Comparison of ENCODE assay signal across 15 cellular contexts in genomic region chr5:97065475-97065874, GRCh38.
DNase-seq lines count a peak whose midpoint lies in the region; ATAC-seq and TF ChIP-seq lines count a peak whose summit lies in the region.
"Had no signal": no experiment of that assay in that cellular context is flagged by ENCODE, and none has a peak within 500 bp of the region (broad histone marks: within the 10 kb centered on the region; RNA-seq: fewer than 3 reads in every experiment).

No MANE protein-coding gene starts in this region.

- H2AFZ ChIP-seq in H9 (ENCODE audit: low read length) (no peak overlapping the region), PC-9 (no peak overlapping the region)

- H4K5ac ChIP-seq in H9 (ENCODE audit: insufficient read length, low read depth, low read length) = no peak overlapping the region

- H2BK20ac ChIP-seq in H9 (ENCODE audit: low read depth, low read length, poor library complexity, severe bottlenecking) = no peak overlapping the region

- TF ChIP-seq POLR2A in ovary (IDR thresholded peaks at IDR 0.05) = no peak

- H3K27ac ChIP-seq in H9 (ENCODE audit: insufficient read length, low read depth, low read length) (peak overlapping the region; percentile 36), PC-9 (no peak overlapping the region), ovary (no peak overlapping the region)
- H3K27ac ChIP-seq: C4-2B, Peyer's patch had no signal

- H3K79me1 ChIP-seq in H9 (ENCODE audit: insufficient read depth, low read depth, low read length, poor library complexity, severe bottlenecking) = no peaks in the 10 kb centered on the region

- no peak overlapping the region for H3K4ac ChIP-seq in H9 (ENCODE audit: low read depth, low read length)

- no peak overlapping the region for H2BK12ac ChIP-seq in H9 (ENCODE audit: insufficient read length, low read depth, low read length)

- H4K20me1 ChIP-seq in H9 (ENCODE audit: control insufficient read depth, insufficient read depth, insufficient read length) (no peaks in the 10 kb centered on the region), PC-9 (ENCODE audit: insufficient read depth) (no peaks in the 10 kb centered on the region)

- H3K4me1 ChIP-seq in H9 (ENCODE audit: insufficient read depth, low read length) = 0 out of 2 replicates have a peak, but pooled peaks cover 2% of the 10 kb centered on the region
- H3K4me1 ChIP-seq in PC-9 (replicated peaks; ENCODE audit: insufficient read depth) = peaks cover 8% of the 10 kb centered on the region
- no peaks in the 10 kb centered on the region for H3K4me1 ChIP-seq in ovary (ENCODE audit: insufficient read depth)
- H3K4me1 ChIP-seq: Peyer's patch had no signal

- H3K4me3 ChIP-seq in PC-9 (no peak overlapping the region), epithelial cell of esophagus (ENCODE audit: low read length) (no peak overlapping the region), ovary (no peak overlapping the region)
- H3K4me3 ChIP-seq: Peyer's patch had no signal

- intact Hi-C loops in PC-9 (cut with micrococcal nuclease; ENCODE audit: unreplicated experiment) (no loop called here), ovary (cut with DNase I) (no loop called here)

- H2BK120ac ChIP-seq in H9 (ENCODE audit: low read depth, low read length, poor library complexity, severe bottlenecking) = no peak overlapping the region

- TF ChIP-seq CTCF in H9 (conservative IDR thresholded peaks at IDR 0.05) (no peak), PC-9 (conservative IDR thresholded peaks at IDR 0.05) (no peak), epithelial cell of esophagus (IDR thresholded peaks at IDR 0.05; ENCODE audit: insufficient read depth, low read depth, low read length, missing control alignments) (no peak), mesothelial cell of epicardium (IDR thresholded peaks at IDR 0.05; ENCODE audit: unreplicated experiment) (no peak), ovary (IDR thresholded peaks at IDR 0.05) (no peak)

- CTCF ChIA-PET in PC-9 (lab: Charles Lee) = no interaction called here

- POLR2A ChIA-PET in PC-9 (lab: Charles Lee; ENCODE audit: unreplicated experiment) = interaction anchor here (0.6 kb wide), 1 partner anchor 175 kb away, joined by 4 read pairs; no protein-coding TSS in a partner anchor

- H3K27ac Mint-ChIP-seq in H9 (peak overlapping the region in 2 of 3 experiments; percentile 83 to 88; a peak in 3 of 7 replicates), mesothelial cell of epicardium (peak overlapping the region; percentile 75)

- H3K36me3 Mint-ChIP-seq in H9 (ENCODE audit: insufficient read depth in 1 of 3, low read depth in 3 of 3) (no peaks in the 10 kb centered on the region), mesothelial cell of epicardium (no peaks in the 10 kb centered on the region)

- ATAC-seq in HG02571 (IDR thresholded peaks at IDR 0.05; ENCODE audit: unreplicated experiment) (no peak), GM18498 (IDR thresholded peaks at IDR 0.05; ENCODE audit: unreplicated experiment) (no peak)

- BruUV-seq in PC-9 (replicated peaks; lab: Mats Ljungman, UMichigan) = no TSS peak

- no peak overlapping the region for H3K23ac ChIP-seq in H9 (ENCODE audit: insufficient read length, low read depth, low read length)

- H3K4me1 Mint-ChIP-seq in H9 (peaks cover 17 to 19% of the 10 kb centered on the region in 2 experiments), mesothelial cell of epicardium (peaks cover 54% of the 10 kb centered on the region)

- H3T11ph ChIP-seq in H9 (ENCODE audit: low read length) = no peak overlapping the region

- H3K9me3 Mint-ChIP-seq in H9 (no peaks in the 10 kb centered on the region), mesothelial cell of epicardium (no peaks in the 10 kb centered on the region)

- no peak for TF ChIP-seq EP300 in ovary (IDR thresholded peaks at IDR 0.05)

- no peaks in the 10 kb centered on the region for H3K27me3 ChIP-seq in H9 (ENCODE audit: insufficient read depth, low read length)
- H3K27me3 ChIP-seq in PC-9 (ENCODE audit: insufficient read depth, low read depth) = no peaks in the 10 kb centered on the region
- no peaks in the 10 kb centered on the region for H3K27me3 ChIP-seq in ovary
- H3K27me3 ChIP-seq: Peyer's patch had no signal

- no CpG with 5 or more reads among the region's 2 CpGs for WGBS in H9 (ENCODE audit: extremely low coverage, insufficient read length, low lambda C conversion rate)
- WGBS in ovary, 3 donors = 23 to 45% (median 33%) methylated on average over 2 of the region's 2 CpGs

- H3K56ac ChIP-seq in H9 (ENCODE audit: insufficient read length, low read depth, low read length) = no peak overlapping the region

- H3K9ac ChIP-seq in H9 (ENCODE audit: extremely low read depth, insufficient read length, low read length) = no peak overlapping the region

- peak overlapping the region; percentile 39 for H3K4me2 ChIP-seq in H9 (ENCODE audit: insufficient read depth, insufficient read length, low read length)
- peak overlapping the region; percentile 1; the same call in 1 of the 2 replicates for H3K4me2 ChIP-seq in PC-9

- H3K36me3 ChIP-seq in PC-9 (ENCODE audit: low read depth) = no peaks in the 10 kb centered on the region
- no peaks in the 10 kb centered on the region for H3K36me3 ChIP-seq in ovary
- H3K36me3 ChIP-seq: Peyer's patch had no signal

- no peaks in the 10 kb centered on the region for H3K9me3 ChIP-seq in H9 (ENCODE audit: control insufficient read depth, low read depth, low read length)
- H3K9me3 ChIP-seq in PC-9 (ENCODE audit: insufficient read depth, low read depth) = no peaks in the 10 kb centered on the region
- H3K9me3 ChIP-seq in ovary = no peaks in the 10 kb centered on the region
- H3K9me3 ChIP-seq: Peyer's patch had no signal

- no peaks in the 10 kb centered on the region for H3F3A ChIP-seq in PC-9 (ENCODE audit: insufficient read depth, low read depth)

- no peak overlapping the region for H4K8ac ChIP-seq in H9 (replicated peaks; ENCODE audit: insufficient read length, low read depth, low read length)

- no peak overlapping the region for H2BK5ac ChIP-seq in H9 (ENCODE audit: insufficient read length, low read length)

- H3K23me2 ChIP-seq in H9 (ENCODE audit: insufficient read length, low read depth, low read length, poor library complexity, severe bottlenecking) = no peaks in the 10 kb centered on the region

- H3K27me3 Mint-ChIP-seq in H9 (ENCODE audit: low read depth) = no peaks in the 10 kb centered on the region
- no peaks in the 10 kb centered on the region for H3K27me3 Mint-ChIP-seq in mesothelial cell of epicardium (ENCODE audit: low read depth)

- H3K9me2 ChIP-seq in PC-9 (ENCODE audit: insufficient read depth) = no peaks in the 10 kb centered on the region

- no peak overlapping the region for H3K14ac ChIP-seq in H9 (ENCODE audit: insufficient read depth, low read length)

- H4K91ac ChIP-seq in H9 (ENCODE audit: insufficient read length, low read depth, low read length) = no peak overlapping the region

- H3K79me2 ChIP-seq in H9 (ENCODE audit: insufficient read depth, low read length) = no peaks in the 10 kb centered on the region
- no peaks in the 10 kb centered on the region for H3K79me2 ChIP-seq in PC-9 (ENCODE audit: low read depth)

- no peak for DNase-seq in H9
- peak in 1 of 2 experiments; percentile 3 for DNase-seq in PC-9
- peak; percentile 21 for DNase-seq in epithelial cell of esophagus (ENCODE audit: low read depth)
- no peak for DNase-seq in mesothelial cell of epicardium (ENCODE audit: low spot score in 2 of 2, unreplicated experiment in 2 of 2)
- DNase-seq in ovary = no peak
- no peak for DNase-seq in effector CD8-positive, alpha-beta T cell (lab: John Stamatoyannopoulos, UW)
- DNase-seq: KBM-7, NCI-H1436, NCI-H2029 treated with DMSO at 0.1 percent for 48 hours, NCI-H510A treated with DMSO at 0.1 percent for 48 hours, Peyer's patch, SHP77 treated with DMSO at 0.1 percent for 48 hours had no signal

- H2AK5ac ChIP-seq in H9 (ENCODE audit: insufficient read length, low read length) = no peak overlapping the region

- H3K4me3 Mint-ChIP-seq in H9 = no peak overlapping the region
- no peak overlapping the region for H3K4me3 Mint-ChIP-seq in mesothelial cell of epicardium

- H2BK15ac ChIP-seq in H9 (ENCODE audit: low read depth, low read length) = no peak overlapping the region

- no peak overlapping the region for H3K18ac ChIP-seq in H9 (ENCODE audit: insufficient read length, low read depth, low read length)
